20 cellular contexts compared by ENCODE assay signal in the genomic region with DNA sequence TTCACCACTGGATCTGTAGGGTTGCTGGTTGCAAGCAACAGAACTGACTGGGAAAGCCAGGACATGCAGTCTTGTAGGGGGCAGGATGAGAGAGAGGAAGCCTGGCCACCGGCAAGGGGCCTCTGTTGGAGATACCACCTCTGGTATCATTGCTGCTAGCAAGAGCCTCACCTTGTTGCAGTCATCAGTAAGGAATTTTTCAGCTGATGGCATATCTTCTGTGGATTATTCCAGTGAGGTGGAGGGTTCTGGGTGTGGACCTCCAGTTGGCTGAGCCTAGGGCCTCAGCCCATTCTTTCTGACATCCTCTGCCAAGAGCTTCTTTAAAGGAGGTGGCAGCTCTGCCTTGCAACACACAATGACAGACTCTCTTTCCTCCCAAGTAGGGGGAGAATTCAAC.
"Had no signal": no experiment of that assay in that cellular context is flagged by ENCODE, and none has a peak within 500 bp of the region (broad histone marks: within the 10 kb centered on the region; RNA-seq: fewer than 3 reads in every experiment).

No MANE protein-coding gene starts in this region.

- H3K4me1 ChIP-seq: esophagus muscularis mucosa, sigmoid colon, thyroid gland, upper lobe of left lung, uterus had no signal

- H3K36me3 ChIP-seq: esophagus muscularis mucosa, right atrium auricular region, sigmoid colon, suprapubic skin, thyroid gland, upper lobe of left lung, uterus had no signal

- H3K4me3 Mint-ChIP-seq: immature natural killer cell; naive thymus-derived CD8-positive, alpha-beta T cell had no signal

- FAIRE-seq: kidney had no signal

- H3K27me3 ChIP-seq: esophagus muscularis mucosa, right atrium auricular region, sigmoid colon, suprapubic skin, thyroid gland, upper lobe of left lung, uterus had no signal

- H3K4me3 ChIP-seq: coronary artery, esophagus muscularis mucosa, mucosa of descending colon, right atrium auricular region, sigmoid colon, skin epidermis, suprapubic skin, thyroid gland, upper lobe of left lung, uterus had no signal

- H3K27ac Mint-ChIP-seq: immature natural killer cell had no signal

- H3K27ac ChIP-seq: coronary artery, esophagus muscularis mucosa, right atrium auricular region, sigmoid colon, suprapubic skin, thyroid gland, upper lobe of left lung, uterus had no signal

- ATAC-seq: left colon; left ventricle myocardium superior; mucosa of descending colon; naive thymus-derived CD8-positive, alpha-beta T cell had no signal

- DNase-seq: effector CD4-positive, alpha-beta T cell; foreskin fibroblast; immature natural killer cell; kidney; left colon; left ventricle myocardium superior; mucosa of descending colon; naive thymus-derived CD8-positive, alpha-beta T cell; sigmoid colon; stimulated activated CD4-positive, alpha-beta T cell treated with anti-CD3 and anti-CD28 coated beads, Interleukin-2, amount 100 ng/mL, for 24 hours; stimulated activated CD4-positive, alpha-beta T cell treated with anti-CD3 and anti-CD28 coated beads, Interleukin-4, amount 100 ng/mL, for 4 hours; stimulated activated naive CD4-positive, alpha-beta T cell treated with Interleukin-2 at 50 U/mL for 16 hours; thyroid gland; upper lobe of left lung; uterus had no signal

- H3K9me3 ChIP-seq: suprapubic skin, thyroid gland, upper lobe of left lung, uterus had no signal

- H3K9me3 Mint-ChIP-seq: immature natural killer cell had no signal
